In the genomic region with DNA sequence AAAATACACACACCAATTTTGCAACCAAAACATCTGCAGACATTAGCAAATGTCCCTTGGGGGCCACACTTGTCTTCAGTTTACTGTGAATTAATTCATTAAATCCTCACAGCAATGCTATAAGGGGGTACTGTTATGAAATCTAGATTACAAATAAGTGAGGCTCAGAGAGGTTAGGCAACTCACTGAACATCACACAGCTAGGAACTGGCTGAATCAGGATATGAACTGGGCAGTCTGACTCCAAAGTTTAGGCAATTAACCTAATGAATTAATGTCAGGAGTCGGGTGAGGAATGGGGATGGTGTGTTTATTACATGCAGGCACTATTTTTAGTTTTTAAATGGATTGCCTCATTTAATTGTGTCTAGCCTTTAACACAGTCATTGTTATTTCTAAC, we compare ENCODE assay signal across 25 cellular contexts.
"Had no signal": no experiment of that assay in that cellular context is flagged by ENCODE, and none has a peak within 500 bp of the region (broad histone marks: within the 10 kb centered on the region; RNA-seq: fewer than 3 reads in every experiment).

No MANE protein-coding gene starts in this region.

- H3K9ac ChIP-seq: parathyroid adenoma had no signal

- DNase-seq: naive thymus-derived CD8-positive, alpha-beta T cell; nephron progenitor cell; ovary; psoas muscle; right lobe of liver; sigmoid colon; small intestine; stimulated activated CD4-positive, alpha-beta T cell treated with anti-CD3 and anti-CD28 coated beads, Interleukin-15, amount 100 ng/mL, for 24 hours; stimulated activated CD4-positive, alpha-beta T cell treated with anti-CD3 and anti-CD28 coated beads, Interleukin-2, amount 100 ng/mL, for 24 hours; stimulated activated CD4-positive, alpha-beta T cell treated with anti-CD3 and anti-CD28 coated beads, Interleukin-2, amount 100 ng/mL, for 48 hours; stimulated activated CD4-positive, alpha-beta T cell treated with anti-CD3 and anti-CD28 coated beads, Interleukin-4, amount 100 ng/mL, for 24 hours; stimulated activated naive B cell treated with anti-CD40 and anti-IgM and Interleukin-4, amounts not matched to agents 10 μg/mL and 1 μg/mL and 100 μg/mL, for 72 hours; stimulated activated naive CD4-positive, alpha-beta T cell treated with Interleukin-2 at 50 U/mL for 16 hours; stomach; testis; tibial artery; transverse colon; upper lobe of right lung; uterus had no signal

- H3K36me3 ChIP-seq: neutrophil, ovary, right lobe of liver, sigmoid colon, stomach, suprapubic skin, tibial artery, transverse colon, upper lobe of right lung, uterus had no signal

- H2AFZ ChIP-seq: parathyroid adenoma had no signal

- H3K9me3 ChIP-seq: neutrophil, ovary, psoas muscle, right lobe of liver, sigmoid colon, suprapubic skin, testis, tibial artery, transverse colon, upper lobe of right lung, uterus had no signal

- ATAC-seq: naive thymus-derived CD8-positive, alpha-beta T cell; natural killer cell treated with Interleukin-12 subunit alpha and Interleukin-12 subunit beta and Interleukin-15 and Interleukin-18, amount 100 ng/mL, for 72 hours; psoas muscle; right cardiac atrium; right lobe of liver; stimulated activated effector memory CD8-positive, alpha-beta T cell treated with anti-CD3 and anti-CD28 coated beads, Interleukin-12 subunit alpha, Interleukin-12 subunit beta, amount 100 ng/mL, for 72 hours; stimulated activated naive B cell treated with anti-CD40 and anti-IgM and Interleukin-4, amounts not matched to agents 10 μg/mL and 1 μg/mL and 100 μg/mL, for 72 hours; upper lobe of right lung had no signal

- H3K27ac ChIP-seq: neutrophil, ovary, psoas muscle, right lobe of liver, sigmoid colon, stomach, suprapubic skin, testis, tibial artery, transverse colon, upper lobe of right lung, uterus had no signal

- H3K4me3 ChIP-seq: ovary, psoas muscle, right lobe of liver, sigmoid colon, stomach, suprapubic skin, testis, tibial artery, transverse colon, upper lobe of right lung, uterus had no signal

- H3K79me2 ChIP-seq: parathyroid adenoma had no signal

- H3K27me3 ChIP-seq: neutrophil, ovary, right lobe of liver, sigmoid colon, testis, transverse colon, upper lobe of right lung, uterus had no signal

- H3K4me1 ChIP-seq: parathyroid adenoma, psoas muscle, right lobe of liver, sigmoid colon, stomach, testis, tibial artery, transverse colon, upper lobe of right lung, uterus had no signal
